Comparison of ENCODE assay signal across 19 cellular contexts in the genomic region with DNA sequence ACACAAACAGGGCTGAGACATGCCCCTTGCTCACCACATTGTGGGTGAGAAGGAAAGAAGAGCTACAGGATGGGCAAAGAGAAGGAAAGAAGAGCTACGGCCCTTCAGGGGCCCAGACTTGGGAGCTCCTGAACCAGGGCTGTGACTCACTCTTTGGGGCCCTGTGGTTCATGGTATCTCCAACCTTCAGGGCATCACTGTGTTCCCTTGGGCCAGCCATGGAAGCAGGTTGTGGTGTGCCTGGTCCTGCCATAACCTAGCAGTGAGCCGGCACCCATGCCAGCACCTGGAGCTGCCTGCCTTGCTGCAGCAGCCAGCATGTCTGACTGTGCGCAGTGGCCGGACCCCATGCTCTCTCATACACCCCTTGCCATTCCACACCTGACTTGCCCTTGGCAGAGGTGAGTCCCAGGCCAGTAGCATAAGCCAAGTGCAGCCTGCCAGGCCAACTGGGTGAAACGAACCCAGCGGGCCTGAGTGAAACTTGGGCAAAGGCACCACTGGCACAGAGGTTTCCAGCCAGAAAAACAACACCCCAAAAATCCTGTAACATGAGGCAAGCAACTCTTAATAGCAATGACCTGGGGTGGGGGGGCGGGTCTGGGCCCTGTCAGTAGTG.
DNase-seq lines count a peak whose midpoint lies in the region; ATAC-seq and TF ChIP-seq lines count a peak whose summit lies in the region.
"Had no signal": no experiment of that assay in that cellular context is flagged by ENCODE, and none has a peak within 500 bp of the region (broad histone marks: within the 10 kb centered on the region; RNA-seq: fewer than 3 reads in every experiment).

No MANE protein-coding gene starts in this region.

- peak overlapping the region; percentile 7 for H3K18ac ChIP-seq in neuronal stem cell (ENCODE audit: low read length)

- H2BK5ac ChIP-seq in neuronal stem cell (ENCODE audit: low read length): no peak overlapping the region

- H3K36me3 ChIP-seq in neuronal stem cell (replicated peaks in 1 of 2; ENCODE audit: control insufficient read depth in 2 of 2, insufficient read depth in 2 of 2, low read length in 2 of 2) (no peaks in the 10 kb centered on the region), brain microvascular endothelial cell (replicated peaks) (no peaks in the 10 kb centered on the region)

- no peak overlapping the region for H4K8ac ChIP-seq in neuronal stem cell (ENCODE audit: low read depth, low read length)

- H4K91ac ChIP-seq in neuronal stem cell (ENCODE audit: low read depth, low read length, poor library complexity): no peak overlapping the region

- H3K27ac Mint-ChIP-seq in natural killer cell treated with Interleukin-12 subunit alpha and Interleukin-12 subunit beta and Interleukin-15 and Interleukin-18, amount 100 ng/mL, for 72 hours: no peak overlapping the region
- H3K27ac Mint-ChIP-seq in natural killer cell: no peak overlapping the region

- no peak overlapping the region for H3K14ac ChIP-seq in neuronal stem cell (ENCODE audit: low read length)

- no peak overlapping the region for H3K27ac ChIP-seq in neuronal stem cell (replicated peaks; ENCODE audit: low read length)
- no peak overlapping the region for H3K27ac ChIP-seq in brain microvascular endothelial cell
- H3K27ac ChIP-seq: RWPE1 had no signal

- no peaks in the 10 kb centered on the region for H3K4me1 ChIP-seq in neuronal stem cell (ENCODE audit: control insufficient read depth in 2 of 2, insufficient read depth in 1 of 2, low read depth in 1 of 2, low read length in 2 of 2)

- H2AK5ac ChIP-seq in neuronal stem cell (ENCODE audit: low read depth, low read length): no peak overlapping the region

- no peak overlapping the region for H3K4me2 ChIP-seq in neuronal stem cell (ENCODE audit: insufficient read depth, low read length, poor library complexity, severe bottlenecking)

- no peaks in the 10 kb centered on the region for H3K79me1 ChIP-seq in neuronal stem cell (ENCODE audit: low read depth, low read length)

- no peak for DNase-seq in natural killer cell treated with Interleukin-12 subunit alpha and Interleukin-12 subunit beta and Interleukin-15 and Interleukin-18, amount 100 ng/mL, for 72 hours (ENCODE audit: low spot score)
- DNase-seq in natural killer cell: no peak
- peak; percentile 39 for DNase-seq in left ventricle myocardium superior
- DNase-seq in neuronal stem cell (ENCODE audit: low spot score): no peak
- no peak for DNase-seq in brain microvascular endothelial cell
- DNase-seq in GM19238 (ENCODE audit: insufficient read length, low spot score): no peak
- DNase-seq: CD4-positive, CD25-positive, alpha-beta regulatory T cell; EL; GF-D8; Karpas-422; MM.1S; NCI-H1048; NCI-H1417 treated with DMSO at 0.1 percent for 48 hours; NCI-H1930; NCI-H226; NCI-H510A treated with DMSO at 0.1 percent for 48 hours; NCI-H748 treated with DMSO at 0.1 percent for 48 hours had no signal

- no peak for TF ChIP-seq CTCF in natural killer cell (IDR thresholded peaks at IDR 0.05)
- no peak for TF ChIP-seq CTCF in brain microvascular endothelial cell (IDR thresholded peaks at IDR 0.05; ENCODE audit: low read depth, low read length, missing control alignments)

- no peaks in the 10 kb centered on the region for H3K9me3 Mint-ChIP-seq in natural killer cell treated with Interleukin-12 subunit alpha and Interleukin-12 subunit beta and Interleukin-15 and Interleukin-18, amount 100 ng/mL, for 72 hours
- no peaks in the 10 kb centered on the region for H3K9me3 Mint-ChIP-seq in natural killer cell

- peaks cover 4 to 8% of the 10 kb centered on the region in 2 donors for H3K4me1 Mint-ChIP-seq in natural killer cell treated with Interleukin-12 subunit alpha and Interleukin-12 subunit beta and Interleukin-15 and Interleukin-18, amount 100 ng/mL, for 72 hours (ENCODE audit: low read depth in 2 of 2)
- H3K4me1 Mint-ChIP-seq in natural killer cell: no peaks in the 10 kb centered on the region

- no peak overlapping the region for H3K4ac ChIP-seq in neuronal stem cell (ENCODE audit: low read length)

- no peak overlapping the region for H2BK12ac ChIP-seq in neuronal stem cell (ENCODE audit: low read length)

- no peak overlapping the region for H2BK120ac ChIP-seq in neuronal stem cell (ENCODE audit: low read depth, low read length)

- peak; percentile 8 to 36 for ATAC-seq in natural killer cell treated with Interleukin-12 subunit alpha and Interleukin-12 subunit beta and Interleukin-15 and Interleukin-18, amount 100 ng/mL, for 72 hours
- ATAC-seq in natural killer cell (no peak), left ventricle myocardium superior (peak; percentile 67), GM19397 (IDR thresholded peaks at IDR 0.05; ENCODE audit: unreplicated experiment) (no peak)

- no peak overlapping the region for H3K4me3 Mint-ChIP-seq in natural killer cell treated with Interleukin-12 subunit alpha and Interleukin-12 subunit beta and Interleukin-15 and Interleukin-18, amount 100 ng/mL, for 72 hours
- no peak overlapping the region for H3K4me3 Mint-ChIP-seq in natural killer cell
- H3K4me3 Mint-ChIP-seq: CD4-positive, CD25-positive, alpha-beta regulatory T cell had no signal

- H3K36me3 Mint-ChIP-seq in natural killer cell treated with Interleukin-12 subunit alpha and Interleukin-12 subunit beta and Interleukin-15 and Interleukin-18, amount 100 ng/mL, for 72 hours: no peaks in the 10 kb centered on the region
- H3K36me3 Mint-ChIP-seq in natural killer cell: no peaks in the 10 kb centered on the region
- H3K36me3 Mint-ChIP-seq: CD4-positive, CD25-positive, alpha-beta regulatory T cell had no signal

- H3K27me3 ChIP-seq in neuronal stem cell (ENCODE audit: control insufficient read depth in 3 of 3, insufficient read depth in 3 of 3, low read depth in 1 of 3, low read length in 3 of 3): no peaks in the 10 kb centered on the region
- no peaks in the 10 kb centered on the region for H3K27me3 ChIP-seq in brain microvascular endothelial cell (replicated peaks)

- no peak overlapping the region for H2AFZ ChIP-seq in neuronal stem cell (ENCODE audit: low read length)

- peak overlapping the region; percentile 45 for H3K23ac ChIP-seq in neuronal stem cell (ENCODE audit: low read depth, low read length, poor library complexity)

- peaks cover 11 to 18% of the 10 kb centered on the region in 2 donors for H3K27me3 Mint-ChIP-seq in natural killer cell treated with Interleukin-12 subunit alpha and Interleukin-12 subunit beta and Interleukin-15 and Interleukin-18, amount 100 ng/mL, for 72 hours
- H3K27me3 Mint-ChIP-seq in natural killer cell (ENCODE audit: low read depth in 2 of 2): peaks cover 10 to 11% of the 10 kb centered on the region in 2 donors

- no peaks in the 10 kb centered on the region for H3K9me3 ChIP-seq in neuronal stem cell (replicated peaks in 1 of 2; ENCODE audit: control insufficient read depth in 2 of 2, insufficient read depth in 1 of 2, low read depth in 1 of 2, low read length in 2 of 2)

- H3K9ac ChIP-seq in neuronal stem cell (ENCODE audit: low read depth, low read length, poor library complexity): no peak overlapping the region

- no CpG with 5 or more reads among the region's 7 CpGs for WGBS in neuronal stem cell (ENCODE audit: extremely low coverage in 2 of 2, insufficient read length in 2 of 2, insufficient replicate concordance in 1 of 2), 2 donors

- H2BK15ac ChIP-seq in neuronal stem cell (ENCODE audit: low read length): no peak overlapping the region

- intact Hi-C loops in natural killer cell (cut with micrococcal nuclease): no loop called here
- intact Hi-C loops in left ventricle myocardium superior (cut with micrococcal nuclease): no loop called here

- peak overlapping the region in 1 of 2 donors; percentile 14 for H3K4me3 ChIP-seq in neuronal stem cell (ENCODE audit: low read length in 2 of 2)
- H3K4me3 ChIP-seq in brain microvascular endothelial cell (ENCODE audit: low read depth, low read length): no peak overlapping the region

- in situ Hi-C loops in brain microvascular endothelial cell (cut with HindIII; ENCODE audit: low pct_ligation_motif_present, low sequenced_read_pairs): no loop called here

Comparison
In these comparisons a context has a peak if more than half of its experiments do, and no peak if none do; other contexts are left out.
1. ATAC-seq: peak in natural killer cell treated with Interleukin-12 subunit alpha and Interleukin-12 subunit beta and Interleukin-15 and Interleukin-18, amount 100 ng/mL, for 72 hours (2 of 2) and left ventricle myocardium superior (single experiment); none in natural killer cell (0 of 3) and GM19397 (single experiment).